3 cellular contexts compared by ENCODE assay signal in genomic region chrX:55389376-55389775, GRCh38.
"Had no signal": no experiment of that assay in that cellular context is flagged by ENCODE, and none has a peak within 500 bp of the region (broad histone marks: within the 10 kb centered on the region; RNA-seq: fewer than 3 reads in every experiment).

No MANE protein-coding gene starts in this region.

- DNase-seq: IMR-90, KBM-7, KG1 had no signal
